ENCODE assay signal across 9 cellular contexts in genomic region chr11:1854949-1855885, GRCh38. TPM values are rescaled to one million over a fixed set of nuclear protein-coding genes. Genes with fewer than 3 reads are reported as not detected.
DNase-seq lines count a peak whose midpoint lies in the region; ATAC-seq and TF ChIP-seq lines count a peak whose summit lies in the region.
"Had no signal": no experiment of that assay in that cellular context is flagged by ENCODE, and none has a peak within 500 bp of the region (broad histone marks: within the 10 kb centered on the region; RNA-seq: fewer than 3 reads in every experiment).

No MANE protein-coding gene starts in this region.

- H3K4me1 ChIP-seq in CD8-positive, alpha-beta T cell (ENCODE audit: insufficient read depth, low read length) = peaks cover 85% of the 10 kb centered on the region
- peaks cover 17 to 21% of the 10 kb centered on the region in 2 donors for H3K4me1 ChIP-seq in duodenal mucosa (ENCODE audit: control insufficient read depth in 1 of 2, insufficient read depth in 2 of 2, low read length in 2 of 2)

- H3K9me3 ChIP-seq in CD8-positive, alpha-beta T cell (ENCODE audit: low read length) = no peaks in the 10 kb centered on the region
- no peaks in the 10 kb centered on the region for H3K9me3 ChIP-seq in duodenal mucosa (ENCODE audit: control insufficient read depth in 1 of 2, low read length in 2 of 2)

- peak overlapping the region; percentile 15 for H3K27ac ChIP-seq in CD8-positive, alpha-beta T cell (ENCODE audit: low read depth, low read length)
- H3K27ac ChIP-seq in duodenal mucosa (ENCODE audit: low read depth, low read length) = no peak overlapping the region

- H3K9me3 Mint-ChIP-seq in CD8-positive, alpha-beta T cell = no peaks in the 10 kb centered on the region

- POLR2A ChIA-PET in CD8-positive, alpha-beta T cell (lab: Charles Lee) = interaction anchor here (1.2 to 5.3 kb wide), 3 partner anchors 15 to 34 kb away, joined by 3 to 34 read pairs (median 27); no protein-coding TSS in a partner anchor

- H3K36me3 Mint-ChIP-seq in CD8-positive, alpha-beta T cell = peaks cover 19% of the 10 kb centered on the region

- DNase-seq in CD8-positive, alpha-beta T cell = no peak
- DNase-seq in NCI-H187 (lab: John Stamatoyannopoulos, UW) = no peak
- no peak for DNase-seq in Ammon's horn (ENCODE audit: low spot score)
- DNase-seq in NCI-H446 treated with DMSO at 0.1 percent for 48 hours (lab: John Stamatoyannopoulos, UW) = no peak
- no peak for DNase-seq in midbrain (lab: John Stamatoyannopoulos, UW)

- peak overlapping the region; percentile 94 for H3K4me3 Mint-ChIP-seq in CD8-positive, alpha-beta T cell

- intact Hi-C loops in CD8-positive, alpha-beta T cell (cut with DNase I, micrococcal nuclease) = loop anchor here (5.0 to 10.0 kb wide), 2 partner anchors 297 to 540 kb away; no protein-coding TSS in a partner anchor

- ATAC-seq in CD8-positive, alpha-beta T cell = no peak
- ATAC-seq in GM19455 (IDR thresholded peaks at IDR 0.05; ENCODE audit: unreplicated experiment) (peak; percentile 39), HG03457 (IDR thresholded peaks at IDR 0.05; ENCODE audit: unreplicated experiment) (peak; percentile 26)

- TF ChIP-seq CTCF in CD8-positive, alpha-beta T cell (IDR thresholded peaks at IDR 0.05) = no peak

- no peaks in the 10 kb centered on the region for H3K27me3 Mint-ChIP-seq in CD8-positive, alpha-beta T cell (ENCODE audit: low read depth)

- H3K36me3 ChIP-seq in CD8-positive, alpha-beta T cell (ENCODE audit: insufficient read depth, low read length) = peaks cover 8% of the 10 kb centered on the region
- no peaks in the 10 kb centered on the region for H3K36me3 ChIP-seq in duodenal mucosa (ENCODE audit: control insufficient read depth in 1 of 2, insufficient read depth in 2 of 2, low read length in 2 of 2)

- no peak overlapping the region for H3K9ac ChIP-seq in duodenal mucosa (ENCODE audit: low read depth in 1 of 2, low read length in 2 of 2)

- no peaks in the 10 kb centered on the region for H3K27me3 ChIP-seq in CD8-positive, alpha-beta T cell (ENCODE audit: insufficient read depth, low read length)
- no peaks in the 10 kb centered on the region for H3K27me3 ChIP-seq in duodenal mucosa (ENCODE audit: control insufficient read depth in 1 of 2, insufficient read depth in 2 of 2, low read length in 2 of 2)

- H3K4me1 Mint-ChIP-seq in CD8-positive, alpha-beta T cell (ENCODE audit: low read depth) = peaks cover 59% of the 10 kb centered on the region

- CTCF ChIA-PET in CD8-positive, alpha-beta T cell (lab: Charles Lee) = interaction anchor here (0.8 to 8.3 kb wide), 6 partner anchors 11 to 148 kb away, joined by 3 to 74 read pairs (median 5); no protein-coding TSS in a partner anchor

- H3K4me3 ChIP-seq in CD8-positive, alpha-beta T cell (ENCODE audit: low read depth, low read length) = peak overlapping the region; percentile 100
- H3K4me3 ChIP-seq in duodenal mucosa (ENCODE audit: low read depth in 1 of 2, low read length in 2 of 2) = peak overlapping the region; percentile 8 to 68

- H3K27ac Mint-ChIP-seq in CD8-positive, alpha-beta T cell = peak overlapping the region; percentile 62

RNA-seq across cellular contexts. Expression of gene LSP1, which starts 2.3 kb away (rescaled TPM):
- total RNA-seq in CD8-positive, alpha-beta T cell = 100 to 1,000 TPM; 190 to 191 TPM
- total RNA-seq: SK-MEL-5 had no signal

RNA-seq across cellular contexts. Expression of gene TNNI2, which starts 16.4 kb away (rescaled TPM):
- under 1 TPM in 1 of 2 experiments, not detected in 1; 0.60 TPM for total RNA-seq in CD8-positive, alpha-beta T cell
- total RNA-seq: SK-MEL-5 had no signal

RNA-seq across cellular contexts. Expression of gene SYT8, which starts 20.4 kb away (rescaled TPM):
- total RNA-seq in CD8-positive, alpha-beta T cell = not detected
- total RNA-seq: SK-MEL-5 had no signal

RNA-seq across cellular contexts. Expression of gene PRR33, which starts 36.5 kb away (rescaled TPM):
- not detected for total RNA-seq in CD8-positive, alpha-beta T cell
- total RNA-seq: SK-MEL-5 had no signal
